Comparison of ENCODE assay signal across 27 cellular contexts in genomic region chr21:39422468-39423241, GRCh38. TPM values are rescaled to one million over a fixed set of nuclear protein-coding genes. Genes with fewer than 3 reads are reported as not detected.
DNase-seq lines count a peak whose midpoint lies in the region; ATAC-seq, FAIRE-seq and TF ChIP-seq lines count a peak whose summit lies in the region.
"Had no signal": no experiment of that assay in that cellular context is flagged by ENCODE, and none has a peak within 500 bp of the region (broad histone marks: within the 10 kb centered on the region; RNA-seq: fewer than 3 reads in every experiment).

No MANE protein-coding gene starts in this region.

- no peaks in the 10 kb centered on the region for H3K36me3 ChIP-seq in astrocyte (ENCODE audit: insufficient read depth, low read length)
- no peaks in the 10 kb centered on the region for H3K36me3 ChIP-seq in neuronal stem cell (replicated peaks in 1 of 2; ENCODE audit: control insufficient read depth in 2 of 2, insufficient read depth in 2 of 2, low read length in 2 of 2)
- H3K36me3 ChIP-seq: adrenal gland; BLaER1 treated with 17β-estradiol and CSF1 and Interleukin-3, amounts not matched to agents 10 nM and 100 nM; esophagus muscularis mucosa; HAP-1; right lobe of liver; SJCRH30; transverse colon had no signal

- H3K27me3 ChIP-seq in astrocyte (ENCODE audit: insufficient read depth, low read length) (no peaks in the 10 kb centered on the region), neuronal stem cell (ENCODE audit: control insufficient read depth in 3 of 3, insufficient read depth in 3 of 3, low read depth in 1 of 3, low read length in 3 of 3) (no peaks in the 10 kb centered on the region)
- H3K27me3 ChIP-seq: adrenal gland; BLaER1 treated with 17β-estradiol and CSF1 and Interleukin-3, amounts not matched to agents 10 nM and 100 nM; esophagus muscularis mucosa; right lobe of liver; SJCRH30; transverse colon had no signal

- H3K9ac ChIP-seq in astrocyte (ENCODE audit: low read length) (no peak overlapping the region), neuronal stem cell (ENCODE audit: low read depth, low read length, poor library complexity) (no peak overlapping the region)
- H3K9ac ChIP-seq: BLaER1 treated with 17β-estradiol and CSF1 and Interleukin-3, amounts not matched to agents 10 nM and 100 nM had no signal

- H2BK12ac ChIP-seq in neuronal stem cell (ENCODE audit: low read length) = no peak overlapping the region

- no peaks in the 10 kb centered on the region for H3K79me1 ChIP-seq in neuronal stem cell (ENCODE audit: low read depth, low read length)

- no peak for TF ChIP-seq CTCF in astrocyte (IDR thresholded peaks at IDR 0.05; ENCODE audit: insufficient read depth, low read depth, low read length)

- H2BK5ac ChIP-seq in neuronal stem cell (ENCODE audit: low read length) = no peak overlapping the region

- H3K4me3 ChIP-seq in astrocyte (ENCODE audit: insufficient read depth, low read depth, low read length) (no peak overlapping the region), neuronal stem cell (ENCODE audit: low read length in 2 of 2) (no peak overlapping the region)
- H3K4me3 ChIP-seq: adrenal gland; BLaER1 treated with 17β-estradiol and CSF1 and Interleukin-3, amounts not matched to agents 10 nM and 100 nM; esophagus muscularis mucosa; HAP-1; right lobe of liver; SJCRH30; transverse colon had no signal

- no peaks in the 10 kb centered on the region for H3K79me2 ChIP-seq in astrocyte (ENCODE audit: insufficient read depth, low read length)

- no peak overlapping the region for H4K8ac ChIP-seq in neuronal stem cell (ENCODE audit: low read depth, low read length)

- H2BK15ac ChIP-seq in neuronal stem cell (ENCODE audit: low read length) = no peak overlapping the region

- no peaks in the 10 kb centered on the region for H3K4me1 Mint-ChIP-seq in astrocyte (ENCODE audit: low read depth, unreplicated experiment)
- H3K4me1 Mint-ChIP-seq: activated CD4-positive, alpha-beta T cell treated with anti-CD3 and anti-CD28 coated beads for 36 hours; T-helper 17 cell had no signal

- H2BK120ac ChIP-seq in neuronal stem cell (ENCODE audit: low read depth, low read length) = no peak overlapping the region

- peak; percentile 17 for FAIRE-seq in astrocyte (lab: Jason Lieb, UNC)
- FAIRE-seq: A204.1 had no signal

- DNase-seq in NCI-H2196 (lab: John Stamatoyannopoulos, UW; ENCODE audit: unreplicated experiment) (peak; percentile 27), NCI-H2196 treated with DMSO at 0.1 percent for 48 hours (lab: John Stamatoyannopoulos, UW; ENCODE audit: unreplicated experiment) (no peak), astrocyte (ENCODE audit: low read depth) (no peak), neuronal stem cell (ENCODE audit: low spot score) (no peak), NCI-H2107 (lab: John Stamatoyannopoulos, UW) (no peak)
- DNase-seq in activated CD4-positive, alpha-beta T cell treated with anti-CD3 and anti-CD28 coated beads for 4 hours = no peak
- DNase-seq in activated CD4-positive, alpha-beta T cell treated with anti-CD3 and anti-CD28 coated beads, Interleukin-2, amount 50 U/mL, for 1 hour = no peak
- DNase-seq: activated CD4-positive, alpha-beta T cell treated with anti-CD3 and anti-CD28 coated beads for 36 hours; activated CD8-positive, alpha-beta memory T cell treated with anti-CD3 and anti-CD28 coated beads, Interleukin-2, amount 50 U/mL, for 4 hours; activated effector memory CD4-positive, alpha-beta T cell treated with anti-CD3 and anti-CD28 coated beads, Interleukin-2, amount 50 U/mL, for 16 hours; adrenal gland; central memory CD4-positive, alpha-beta T cell; DMS153; glutamatergic neuron; KG1; NCI-H1105 treated with DMSO at 0.1 percent for 48 hours; NCI-H2227 treated with DMSO at 0.1 percent for 48 hours; right lobe of liver; SJCRH30; T-helper 17 cell; transverse colon had no signal

- H2AFZ ChIP-seq in astrocyte (ENCODE audit: low read depth, low read length) (no peak overlapping the region), neuronal stem cell (ENCODE audit: low read length) (peak overlapping the region; percentile 63)

- H3K27me3 Mint-ChIP-seq in astrocyte (ENCODE audit: low read depth, unreplicated experiment) = no peaks in the 10 kb centered on the region
- H3K27me3 Mint-ChIP-seq: activated CD4-positive, alpha-beta T cell treated with anti-CD3 and anti-CD28 coated beads for 36 hours; stimulated activated naive CD8-positive, alpha-beta T cell treated with anti-CD3 and anti-CD28 coated beads, Interleukin-15, Interleukin-2, amounts not matched to agents 100 ng/mL and 50 ng/mL, for 24 hours had no signal

- no peak overlapping the region for H3K23ac ChIP-seq in neuronal stem cell (ENCODE audit: low read depth, low read length, poor library complexity)

- peaks cover 5% of the 10 kb centered on the region for H3K36me3 Mint-ChIP-seq in astrocyte (ENCODE audit: low read depth, unreplicated experiment)

- H4K91ac ChIP-seq in neuronal stem cell (ENCODE audit: low read depth, low read length, poor library complexity) = no peak overlapping the region

- H3K9me3 ChIP-seq in astrocyte (ENCODE audit: insufficient read depth, low read depth, low read length) (no peaks in the 10 kb centered on the region), neuronal stem cell (replicated peaks in 1 of 2; ENCODE audit: control insufficient read depth in 2 of 2, insufficient read depth in 1 of 2, low read depth in 1 of 2, low read length in 2 of 2) (no peaks in the 10 kb centered on the region)
- H3K9me3 ChIP-seq: adrenal gland; BLaER1 treated with 17β-estradiol and CSF1 and Interleukin-3, amounts not matched to agents 10 nM and 100 nM; esophagus muscularis mucosa; HAP-1; right lobe of liver; SJCRH30; transverse colon had no signal

- WGBS in neuronal stem cell (ENCODE audit: extremely low coverage in 2 of 2, insufficient read length in 2 of 2, insufficient replicate concordance in 1 of 2), 2 donors = no CpG with 5 or more reads among the region's 5 CpGs

- H3K18ac ChIP-seq in neuronal stem cell (ENCODE audit: low read length) = no peak overlapping the region

- H3K4me2 ChIP-seq in astrocyte (ENCODE audit: low read length) (no peak overlapping the region), neuronal stem cell (ENCODE audit: insufficient read depth, low read length, poor library complexity, severe bottlenecking) (no peak overlapping the region)
- H3K4me2 ChIP-seq: BLaER1 treated with 17β-estradiol and CSF1 and Interleukin-3, amounts not matched to agents 10 nM and 100 nM had no signal

- H3K9me3 Mint-ChIP-seq in astrocyte (ENCODE audit: unreplicated experiment) = no peaks in the 10 kb centered on the region
- H3K9me3 Mint-ChIP-seq: stimulated activated naive CD8-positive, alpha-beta T cell treated with anti-CD3 and anti-CD28 coated beads, Interleukin-15, Interleukin-2, amounts not matched to agents 100 ng/mL and 50 ng/mL, for 24 hours had no signal

- no peak overlapping the region for H3K4ac ChIP-seq in neuronal stem cell (ENCODE audit: low read length)

- H3K4me1 ChIP-seq in astrocyte (ENCODE audit: insufficient read depth, low read length) (no peaks in the 10 kb centered on the region), neuronal stem cell (ENCODE audit: control insufficient read depth in 2 of 2, insufficient read depth in 1 of 2, low read depth in 1 of 2, low read length in 2 of 2) (peaks cover 3 to 5% of the 10 kb centered on the region in 2 donors)
- H3K4me1 ChIP-seq: adrenal gland; BLaER1 treated with 17β-estradiol and CSF1 and Interleukin-3, amounts not matched to agents 10 nM and 100 nM; esophagus muscularis mucosa; HAP-1; right lobe of liver; SJCRH30; transverse colon had no signal

- no peak overlapping the region for H3K14ac ChIP-seq in neuronal stem cell (ENCODE audit: low read length)

- peak; percentile 56 for ATAC-seq in HG03460 (IDR thresholded peaks at IDR 0.05; ENCODE audit: unreplicated experiment)
- ATAC-seq: activated CD4-positive, alpha-beta T cell treated with anti-CD3 and anti-CD28 coated beads for 36 hours; right lobe of liver; T-helper 17 cell had no signal

- H3K27ac ChIP-seq in astrocyte (ENCODE audit: low read depth, low read length) (no peak overlapping the region), neuronal stem cell (replicated peaks; ENCODE audit: low read length) (no peak overlapping the region)
- H3K27ac ChIP-seq: adrenal gland; BLaER1 treated with 17β-estradiol and CSF1 and Interleukin-3, amounts not matched to agents 10 nM and 100 nM; esophagus muscularis mucosa; right lobe of liver; SJCRH30; transverse colon had no signal

- no peak overlapping the region for H2AK5ac ChIP-seq in neuronal stem cell (ENCODE audit: low read depth, low read length)

- no peak overlapping the region for H3K4me3 Mint-ChIP-seq in astrocyte (ENCODE audit: unreplicated experiment)
- H3K4me3 Mint-ChIP-seq: activated CD4-positive, alpha-beta T cell treated with anti-CD3 and anti-CD28 coated beads for 36 hours; stimulated activated naive CD8-positive, alpha-beta T cell treated with anti-CD3 and anti-CD28 coated beads, Interleukin-15, Interleukin-2, amounts not matched to agents 100 ng/mL and 50 ng/mL, for 24 hours; T-helper 17 cell had no signal

- H4K20me1 ChIP-seq in astrocyte (ENCODE audit: insufficient read depth, low read length) = no peaks in the 10 kb centered on the region
- H4K20me1 ChIP-seq: BLaER1 treated with 17β-estradiol and CSF1 and Interleukin-3, amounts not matched to agents 10 nM and 100 nM had no signal

- no peak overlapping the region for H3K27ac Mint-ChIP-seq in astrocyte (ENCODE audit: unreplicated experiment)
- H3K27ac Mint-ChIP-seq: activated CD4-positive, alpha-beta T cell treated with anti-CD3 and anti-CD28 coated beads for 36 hours; stimulated activated naive CD8-positive, alpha-beta T cell treated with anti-CD3 and anti-CD28 coated beads, Interleukin-15, Interleukin-2, amounts not matched to agents 100 ng/mL and 50 ng/mL, for 24 hours; T-helper 17 cell had no signal

RNA-seq across cellular contexts. Expression of gene LCA5L, which starts 22.9 kb away (rescaled TPM):
- 2.0 and 2.8 TPM in 2 replicates for total RNA-seq in astrocyte
- 1.1 TPM for polyA plus RNA-seq in neuronal stem cell (2013, experiment 1 of 2)
- polyA plus RNA-seq in neuronal stem cell (2013, experiment 2 of 2) = 1.1 TPM
- total RNA-seq: SJCRH30 had no signal

RNA-seq across cellular contexts. Expression of gene SH3BGR, which starts 29.1 kb away (rescaled TPM):
- total RNA-seq in astrocyte = 8.1 and 9.9 TPM in 2 replicates
- polyA plus RNA-seq in neuronal stem cell (2013, experiment 1 of 2) = 18.4 TPM
- polyA plus RNA-seq in neuronal stem cell (2013, experiment 2 of 2) = 19.3 TPM
